In genomic region chr9:86792136-86792535, GRCh38 we compare ENCODE assay signal across 19 cellular contexts.
DNase-seq lines count a peak whose midpoint lies in the region; ATAC-seq and FAIRE-seq lines count a peak whose summit lies in the region.
"Had no signal": no experiment of that assay in that cellular context is flagged by ENCODE, and none has a peak within 500 bp of the region (broad histone marks: within the 10 kb centered on the region; RNA-seq: fewer than 3 reads in every experiment).

No MANE protein-coding gene starts in this region.

- FAIRE-seq in RCC 7860 (lab: Jason Lieb, UNC) (no peak), urothelium cell line (lab: Jason Lieb, UNC) (no peak)
- FAIRE-seq: islet of Langerhans had no signal

- DNase-seq in activated CD4-positive, alpha-beta T cell treated with anti-CD3 and anti-CD28 coated beads for 36 hours, result no peak
- no peak for DNase-seq in activated CD4-positive, alpha-beta T cell treated with anti-CD3 and anti-CD28 coated beads for 1 hour
- DNase-seq in RCC 7860 (ENCODE audit: low spot score) (peak; percentile 33), epithelial cell of prostate (ENCODE audit: low read depth, low spot score) (peak; percentile 14), urothelium cell line (ENCODE audit: low spot score) (peak; percentile 59), SIG-M5 treated with dmso at 0.1 percent for 504 hours (lab: John Stamatoyannopoulos, UW; ENCODE audit: unreplicated experiment) (no peak), left lobe of liver (ENCODE audit: low spot score) (no peak)
- DNase-seq: activated CD4-positive, alpha-beta T cell treated with anti-CD3 and anti-CD28 coated beads, Interleukin-2, amount 50 U/mL, for 1 hour; DND-41; dorsolateral prefrontal cortex; NCI-H1048; NCI-H526 treated with DMSO at 0.1 percent for 48 hours; nephron progenitor cell; psoas muscle; spleen had no signal

- no peaks in the 10 kb centered on the region for H3K9me3 Mint-ChIP-seq in activated CD4-positive, alpha-beta T cell treated with anti-CD3 and anti-CD28 coated beads for 36 hours (ENCODE audit: low read depth)
- H3K9me3 Mint-ChIP-seq: activated naive CD4-positive, alpha-beta T cell treated with anti-CD3 and anti-CD28 coated beads, Interleukin-2, amount 50 U/mL, for 24 hours; nephron progenitor cell had no signal

- H3K27me3 Mint-ChIP-seq in activated CD4-positive, alpha-beta T cell treated with anti-CD3 and anti-CD28 coated beads for 36 hours, result peaks cover 2% of the 10 kb centered on the region

- H3K4me3 Mint-ChIP-seq in activated CD4-positive, alpha-beta T cell treated with anti-CD3 and anti-CD28 coated beads for 36 hours, result no peak overlapping the region
- H3K4me3 Mint-ChIP-seq: activated naive CD4-positive, alpha-beta T cell treated with anti-CD3 and anti-CD28 coated beads, Interleukin-2, amount 50 U/mL, for 24 hours; nephron progenitor cell had no signal

- intact Hi-C loops in activated CD4-positive, alpha-beta T cell treated with anti-CD3 and anti-CD28 coated beads for 36 hours (cut with DNase I, micrococcal nuclease), result no loop called here

- no peaks in the 10 kb centered on the region for H3K36me3 Mint-ChIP-seq in activated CD4-positive, alpha-beta T cell treated with anti-CD3 and anti-CD28 coated beads for 36 hours (ENCODE audit: low read depth)
- H3K36me3 Mint-ChIP-seq: activated naive CD4-positive, alpha-beta T cell treated with anti-CD3 and anti-CD28 coated beads, Interleukin-2, amount 50 U/mL, for 24 hours had no signal

- CTCF ChIA-PET in activated CD4-positive, alpha-beta T cell treated with anti-CD3 and anti-CD28 coated beads for 36 hours (lab: Charles Lee), result no interaction called here

- H3K4me1 Mint-ChIP-seq in activated CD4-positive, alpha-beta T cell treated with anti-CD3 and anti-CD28 coated beads for 36 hours, result no peaks in the 10 kb centered on the region
- H3K4me1 Mint-ChIP-seq: activated naive CD4-positive, alpha-beta T cell treated with anti-CD3 and anti-CD28 coated beads, Interleukin-2, amount 50 U/mL, for 24 hours had no signal

- no peak overlapping the region for H3K27ac Mint-ChIP-seq in activated CD4-positive, alpha-beta T cell treated with anti-CD3 and anti-CD28 coated beads for 36 hours
- H3K27ac Mint-ChIP-seq: activated naive CD4-positive, alpha-beta T cell treated with anti-CD3 and anti-CD28 coated beads, Interleukin-2, amount 50 U/mL, for 24 hours; nephron progenitor cell had no signal

- ATAC-seq in activated CD4-positive, alpha-beta T cell treated with anti-CD3 and anti-CD28 coated beads for 36 hours, result peak; percentile 51
- ATAC-seq in left lobe of liver (no peak), HG03469 (IDR thresholded peaks at IDR 0.05; ENCODE audit: unreplicated experiment) (no peak)
- ATAC-seq: psoas muscle had no signal

- no peak overlapping the region for H3K27ac ChIP-seq in epithelial cell of prostate
- H3K27ac ChIP-seq: dorsolateral prefrontal cortex, psoas muscle, spleen, tibial nerve had no signal

- POLR2A ChIA-PET in activated CD4-positive, alpha-beta T cell treated with anti-CD3 and anti-CD28 coated beads for 36 hours (lab: Charles Lee), result no interaction called here

Comparison
In these comparisons a context has a peak if more than half of its experiments do, and no peak if none do; other contexts are left out.
1. DNase-seq: peak in RCC 7860 (single experiment), epithelial cell of prostate (single experiment) and urothelium cell line (single experiment); none in activated CD4-positive, alpha-beta T cell treated with anti-CD3 and anti-CD28 coated beads for 36 hours (single experiment), activated CD4-positive, alpha-beta T cell treated with anti-CD3 and anti-CD28 coated beads for 1 hour (single experiment), SIG-M5 treated with dmso at 0.1 percent for 504 hours (single experiment) and left lobe of liver (single experiment).